ENCODE assay signal across 8 cellular contexts in genomic region chr20:62808211-62808865, GRCh38. TPM values are rescaled to one million over a fixed set of nuclear protein-coding genes. Genes with fewer than 3 reads are reported as not detected.
DNase-seq lines count a peak whose midpoint lies in the region; ATAC-seq and TF ChIP-seq lines count a peak whose summit lies in the region.

No MANE protein-coding gene starts in this region.

- peak; percentile 67 to 81 (median 78) for TF ChIP-seq CTCF in prostate gland (IDR thresholded peaks at IDR 0.05)

- WGBS in prostate gland, result 37% methylated on average over 21 of the region's 21 CpGs

- H3K4me1 ChIP-seq in SJCRH30 (peaks cover 8% of the 10 kb centered on the region; the same call in 1 of the 2 replicates), prostate gland (replicated peaks) (no peaks in the 10 kb centered on the region)

- H3K27me3 ChIP-seq in SJCRH30 (no peaks in the 10 kb centered on the region), prostate gland (replicated peaks; ENCODE audit: insufficient read depth) (no peaks in the 10 kb centered on the region)

- no peak for ATAC-seq in HG02571 (IDR thresholded peaks at IDR 0.05; ENCODE audit: unreplicated experiment)

- TF ChIP-seq POLR2A in prostate gland (IDR thresholded peaks at IDR 0.05), result no peak

- DNase-seq in CD1c-positive myeloid dendritic cell (ENCODE audit: extremely low spot score), result peak; percentile 79
- DNase-seq in HK-2 (ENCODE audit: unreplicated experiment), result peak; percentile 76
- peak; percentile 78 to 88 for DNase-seq in SJCRH30
- peak; percentile 71 for DNase-seq in activated gamma-delta T cell treated with anti-CD3 and anti-CD28 coated beads, Interleukin-2, amount 50 U/mL, for 16 hours (ENCODE audit: low read depth)
- peak; percentile 79 for DNase-seq in germinal center (ENCODE audit: low spot score)
- DNase-seq in prostate gland (ENCODE audit: low spot score), result no peak
- no peak for DNase-seq in Ammon's horn (ENCODE audit: low spot score)

- H3K36me3 ChIP-seq in SJCRH30 (peaks cover 39% of the 10 kb centered on the region), prostate gland (peaks cover 8 to 33% of the 10 kb centered on the region in 2 donors)

- intact Hi-C loops in prostate gland (cut with DNase I), result loop anchor here (5.0 to 10.0 kb wide), 2 partner anchors 141 to 304 kb away; no protein-coding TSS in a partner anchor

- H3K27ac ChIP-seq in SJCRH30, result no peak overlapping the region
- H3K27ac ChIP-seq in prostate gland, result no peak overlapping the region

- H3K4me3 ChIP-seq in SJCRH30 (no peak overlapping the region), prostate gland (no peak overlapping the region)

- H3K9me3 ChIP-seq in SJCRH30 (replicated peaks) (no peaks in the 10 kb centered on the region), prostate gland (no peaks in the 10 kb centered on the region)

RNA-seq across cellular contexts. Expression of gene OGFR, which starts 3.7 kb away (rescaled TPM):
- 46.6 and 49.0 TPM in 2 replicates for total RNA-seq in SJCRH30 (2014; rRNA removed; shearing (Covaris generic))
- total RNA-seq in prostate gland, result 10 to 100 TPM; 60.2 to 76.9 TPM

RNA-seq across cellular contexts. Expression of gene COL9A3, which starts 8.5 kb away (rescaled TPM):
- total RNA-seq in SJCRH30 (2014; rRNA removed; shearing (Covaris generic)), result 2.0 and 2.1 TPM in 2 replicates
- 1 to 10 TPM; 5.8 to 6.5 TPM for total RNA-seq in prostate gland

RNA-seq across cellular contexts. Expression of gene MRGBP, which starts 12.1 kb away (rescaled TPM):
- 52.5 and 57.4 TPM in 2 replicates for total RNA-seq in SJCRH30 (2014; rRNA removed; shearing (Covaris generic))
- 10 to 100 TPM in 1 of 2 donors, 1 to 10 TPM in 1; 8.3 to 24.1 TPM for total RNA-seq in prostate gland

RNA-seq across cellular contexts. Expression of gene TCFL5, which starts 53.3 kb away (rescaled TPM):
- 19.9 and 21.2 TPM in 2 replicates for total RNA-seq in SJCRH30 (2014; rRNA removed; shearing (Covaris generic))
- total RNA-seq in prostate gland, result 10 to 100 TPM in 1 of 2 donors, 1 to 10 TPM in 1; 7.1 to 24.8 TPM

Comparison
In these comparisons a context has a peak if more than half of its experiments do, and no peak if none do; other contexts are left out.
1. DNase-seq: peak in CD1c-positive myeloid dendritic cell (single experiment), HK-2 (single experiment), SJCRH30 (2 of 2), activated gamma-delta T cell treated with anti-CD3 and anti-CD28 coated beads, Interleukin-2, amount 50 U/mL, for 16 hours (single experiment) and germinal center (single experiment); none in prostate gland (single experiment) and Ammon's horn (single experiment).